Comparison of ENCODE assay signal across 1 cellular context in the genomic region with DNA sequence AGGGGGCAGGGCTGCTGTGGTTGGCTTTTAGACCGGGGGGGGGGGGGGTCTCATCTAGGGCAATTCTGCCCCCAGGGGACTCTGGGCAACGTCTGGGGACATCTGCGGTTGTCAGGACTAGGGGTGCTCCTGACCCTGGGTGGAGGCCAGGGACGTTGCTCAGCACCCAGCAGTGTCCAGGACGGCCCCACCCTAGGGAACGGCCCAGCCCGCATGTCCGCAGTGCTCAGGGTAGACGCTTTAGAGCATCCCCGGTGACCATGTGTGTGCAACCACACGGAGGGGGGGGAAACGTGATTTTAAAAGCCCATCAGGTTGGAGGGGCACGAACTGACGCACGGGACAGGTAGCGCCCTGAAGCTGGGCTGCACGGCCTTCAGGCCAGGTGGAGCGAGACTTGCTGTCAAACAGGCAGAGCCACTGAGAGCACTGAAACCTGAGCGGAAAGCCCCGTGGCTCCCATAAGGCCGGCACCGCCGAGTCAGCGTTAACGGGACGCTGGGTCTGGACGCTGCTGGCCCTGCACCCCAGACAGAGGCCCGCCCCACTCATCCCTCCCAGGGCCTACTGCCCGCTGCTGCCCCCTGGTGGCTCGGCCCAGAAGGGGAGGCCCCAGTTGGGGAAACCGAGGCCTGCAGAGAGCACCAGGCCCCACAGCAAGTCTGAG.
A peak's percentile ranks its signal among the peaks of the same experiment; 100 is the strongest.
TF ChIP-seq lines count a peak whose summit lies in the region.

No MANE protein-coding gene starts in this region.

TF ChIP-seq in H1, 55 proteins besides CTCF, POLR2A, EP300 and RAD21:
- TF ChIP-seq GABPA (IDR thresholded peaks at IDR 0.05; ENCODE audit: borderline replicate concordance, insufficient read depth, low read length) (peak; percentile 39; the same call in 1 of the 2 replicates), CHD1 (IDR thresholded peaks at IDR 0.05; ENCODE audit: low read depth, low read length) (no peak), NRF1 (IDR thresholded peaks at IDR 0.05; ENCODE audit: low read depth, low read length) (no peak), EZH2 (IDR thresholded peaks at IDR 0.05; ENCODE audit: low read depth, low read length, severe bottlenecking) (no peak), MAFK (IDR thresholded peaks at IDR 0.05; ENCODE audit: low read depth, low read length) (peak; percentile 86; the same call in 1 of the 2 replicates)
- TF ChIP-seq, protein P1, sequence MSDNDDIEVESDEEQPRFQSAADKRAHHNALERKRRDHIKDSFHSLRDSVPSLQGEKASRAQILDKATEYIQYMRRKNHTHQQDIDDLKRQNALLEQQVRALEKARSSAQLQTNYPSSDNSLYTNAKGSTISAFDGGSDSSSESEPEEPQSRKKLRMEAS (IDR thresholded peaks at IDR 0.05) = 0 out of 2 replicates have a peak, but pooled peaks have one; percentile 14
